1 cellular context compared by ENCODE assay signal in the genomic region with DNA sequence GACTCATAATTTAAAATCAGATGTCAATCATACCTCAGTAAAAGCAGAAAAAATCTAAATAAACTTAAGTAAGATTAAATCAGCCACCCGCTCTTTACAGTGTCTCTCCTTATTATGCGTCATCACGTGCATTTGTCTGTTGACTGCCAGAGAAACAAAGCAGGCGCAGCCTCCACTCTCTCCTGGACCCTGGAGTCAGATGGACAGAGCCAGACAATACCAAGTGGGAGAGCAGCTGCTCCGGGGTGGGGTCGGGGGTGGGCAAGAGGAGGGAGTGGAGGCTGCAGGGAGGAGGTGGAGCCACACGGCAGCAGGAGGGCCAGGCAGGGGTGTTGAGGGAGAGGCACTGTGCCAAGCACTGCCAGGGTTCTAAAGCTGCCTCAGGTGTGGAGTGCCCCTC.
TF ChIP-seq lines count a peak whose summit lies in the region.

No MANE protein-coding gene starts in this region.

TF ChIP-seq in SK-N-SH, 30 proteins besides CTCF, POLR2A, EP300 and RAD21:
- TF ChIP-seq TAF1 (IDR thresholded peaks at IDR 0.05; ENCODE audit: borderline replicate concordance, low read depth, low read length) (no peak), FOXJ3 (CRISPR knock-in tag; IDR thresholded peaks at IDR 0.05) (no peak), CHD2 (IDR thresholded peaks at IDR 0.05; ENCODE audit: low read length, partially characterized antibody) (no peak), ELF1 (IDR thresholded peaks at IDR 0.05) (no peak), NRF1 (IDR thresholded peaks at IDR 0.05; ENCODE audit: low read depth, low read length) (no peak), RFX5 (IDR thresholded peaks at IDR 0.05; ENCODE audit: low read length) (no peak), MEF2A (IDR thresholded peaks at IDR 0.05; ENCODE audit: borderline replicate concordance, low read depth) (no peak), GATA2 (CRISPR knock-in tag; IDR thresholded peaks at IDR 0.05) (no peak), JUND (IDR thresholded peaks at IDR 0.05) (no peak)
- TF ChIP-seq, protein P1, sequence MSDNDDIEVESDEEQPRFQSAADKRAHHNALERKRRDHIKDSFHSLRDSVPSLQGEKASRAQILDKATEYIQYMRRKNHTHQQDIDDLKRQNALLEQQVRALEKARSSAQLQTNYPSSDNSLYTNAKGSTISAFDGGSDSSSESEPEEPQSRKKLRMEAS (IDR thresholded peaks at IDR 0.05; ENCODE audit: low read depth): no peak
- TF ChIP-seq, protein P2, sequence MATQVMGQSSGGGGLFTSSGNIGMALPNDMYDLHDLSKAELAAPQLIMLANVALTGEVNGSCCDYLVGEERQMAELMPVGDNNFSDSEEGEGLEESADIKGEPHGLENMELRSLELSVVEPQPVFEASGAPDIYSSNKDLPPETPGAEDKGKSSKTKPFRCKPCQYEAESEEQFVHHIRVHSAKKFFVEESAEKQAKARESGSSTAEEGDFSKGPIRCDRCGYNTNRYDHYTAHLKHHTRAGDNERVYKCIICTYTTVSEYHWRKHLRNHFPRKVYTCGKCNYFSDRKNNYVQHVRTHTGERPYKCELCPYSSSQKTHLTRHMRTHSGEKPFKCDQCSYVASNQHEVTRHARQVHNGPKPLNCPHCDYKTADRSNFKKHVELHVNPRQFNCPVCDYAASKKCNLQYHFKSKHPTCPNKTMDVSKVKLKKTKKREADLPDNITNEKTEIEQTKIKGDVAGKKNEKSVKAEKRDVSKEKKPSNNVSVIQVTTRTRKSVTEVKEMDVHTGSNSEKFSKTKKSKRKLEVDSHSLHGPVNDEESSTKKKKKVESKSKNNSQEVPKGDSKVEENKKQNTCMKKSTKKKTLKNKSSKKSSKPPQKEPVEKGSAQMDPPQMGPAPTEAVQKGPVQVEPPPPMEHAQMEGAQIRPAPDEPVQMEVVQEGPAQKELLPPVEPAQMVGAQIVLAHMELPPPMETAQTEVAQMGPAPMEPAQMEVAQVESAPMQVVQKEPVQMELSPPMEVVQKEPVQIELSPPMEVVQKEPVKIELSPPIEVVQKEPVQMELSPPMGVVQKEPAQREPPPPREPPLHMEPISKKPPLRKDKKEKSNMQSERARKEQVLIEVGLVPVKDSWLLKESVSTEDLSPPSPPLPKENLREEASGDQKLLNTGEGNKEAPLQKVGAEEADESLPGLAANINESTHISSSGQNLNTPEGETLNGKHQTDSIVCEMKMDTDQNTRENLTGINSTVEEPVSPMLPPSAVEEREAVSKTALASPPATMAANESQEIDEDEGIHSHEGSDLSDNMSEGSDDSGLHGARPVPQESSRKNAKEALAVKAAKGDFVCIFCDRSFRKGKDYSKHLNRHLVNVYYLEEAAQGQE (IDR thresholded peaks at IDR 0.05; ENCODE audit: low read depth, low read length): no peak
